31 cellular contexts compared by ENCODE assay signal in the genomic region with DNA sequence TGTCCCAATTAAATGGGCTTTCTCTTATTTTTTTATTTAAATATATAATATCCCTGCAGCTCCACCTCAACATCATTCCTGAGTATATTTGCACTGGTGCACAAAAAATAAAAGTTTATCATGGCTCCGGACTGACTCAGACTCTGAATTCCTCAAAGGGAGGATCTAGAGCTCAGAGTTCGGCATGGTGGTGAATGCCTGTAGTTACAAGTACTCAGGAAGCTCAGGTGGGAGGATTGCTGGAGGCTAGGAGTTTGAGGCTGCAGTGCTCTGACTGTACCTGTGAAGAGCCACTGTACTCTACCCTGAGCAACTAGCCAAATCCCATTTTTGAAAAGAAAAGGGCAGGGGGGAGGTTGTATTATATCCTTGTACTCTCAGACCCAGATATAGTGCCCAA. TPM values are rescaled to one million over a fixed set of nuclear protein-coding genes. Genes with fewer than 3 reads are reported as not detected.
"Had no signal": no experiment of that assay in that cellular context is flagged by ENCODE, and none has a peak within 500 bp of the region (broad histone marks: within the 10 kb centered on the region; RNA-seq: fewer than 3 reads in every experiment).

No MANE protein-coding gene starts in this region.

- H3K27me3 ChIP-seq: dorsolateral prefrontal cortex, esophagus squamous epithelium, gastroesophageal sphincter, heart left ventricle, tibial nerve had no signal

- H3K27ac ChIP-seq: dorsolateral prefrontal cortex, esophagus squamous epithelium, gastroesophageal sphincter, heart left ventricle, parathyroid adenoma, tibial nerve had no signal

- H3K4me3 ChIP-seq: dorsolateral prefrontal cortex, esophagus squamous epithelium, gastroesophageal sphincter, heart left ventricle, mucosa of descending colon, tibial nerve had no signal

- H2AFZ ChIP-seq: parathyroid adenoma had no signal

- H3K9ac ChIP-seq: parathyroid adenoma had no signal

- H3K36me3 ChIP-seq: esophagus squamous epithelium, gastroesophageal sphincter, heart left ventricle, tibial nerve had no signal

- H3K9me3 ChIP-seq: esophagus squamous epithelium, gastroesophageal sphincter, heart left ventricle, mucosa of descending colon, tibial nerve had no signal

- H3K4me1 ChIP-seq: esophagus squamous epithelium, gastroesophageal sphincter, heart left ventricle, parathyroid adenoma, tibial nerve had no signal

- H3K79me2 ChIP-seq: parathyroid adenoma had no signal

- ATAC-seq: activated CD4-positive, alpha-beta T cell treated with anti-CD3 and anti-CD28 coated beads for 36 hours; activated naive CD4-positive, alpha-beta T cell treated with anti-CD3 and anti-CD28 coated beads, Interleukin-2, amount 50 U/mL, for 72 hours; activated T-helper 17 cell treated with anti-CD3 and anti-CD28 coated beads, Interleukin-2, amount 50 U/mL, for 72 hours; effector memory CD8-positive, alpha-beta T cell; gastroesophageal sphincter; heart left ventricle; left colon; mucosa of descending colon; right cardiac atrium; stimulated activated effector memory CD8-positive, alpha-beta T cell treated with anti-CD3 and anti-CD28 coated beads, Interleukin-12 subunit alpha, Interleukin-12 subunit beta, amount 100 ng/mL, for 72 hours; stimulated activated naive CD8-positive, alpha-beta T cell treated with anti-CD3 and anti-CD28 coated beads, Interleukin-15, amount 100 ng/mL, for 72 hours had no signal

- FAIRE-seq: colon, keratinocyte, urothelium cell line had no signal

- DNase-seq: activated B cell treated with CpG ODN at 0.5 μM for 24 hours; activated CD4-positive, alpha-beta T cell treated with anti-CD3 and anti-CD28 coated beads for 36 hours; activated CD4-positive, alpha-beta T cell treated with anti-CD3 and anti-CD28 coated beads, Interleukin-2, amount 50 U/mL, for 4 hours; activated CD8-positive, alpha-beta memory T cell treated with anti-CD3 and anti-CD28 coated beads for 24 hours; activated CD8-positive, alpha-beta memory T cell treated with anti-CD3 and anti-CD28 coated beads, Interleukin-2, amount 50 U/mL, for 4 hours; activated T-cell treated with anti-CD3 and anti-CD28 coated beads, Interleukin-2, amount 50 U/mL, for 24 hours; aorta; central memory CD4-positive, alpha-beta T cell; dorsolateral prefrontal cortex; effector memory CD8-positive, alpha-beta T cell; esophagus squamous epithelium; heart left ventricle; left colon; mesenchymal stem cell; mucosa of descending colon; nephron progenitor cell; nucleus accumbens; right cardiac atrium; stimulated activated CD4-positive, alpha-beta T cell treated with anti-CD3 and anti-CD28 coated beads, Interleukin-1b, Interleukin-23, amount 100 ng/mL, for 48 hours; stimulated activated naive CD8-positive, alpha-beta T cell treated with anti-CD3 and anti-CD28 coated beads, Interleukin-15, amount 100 ng/mL, for 72 hours; T-helper 9 cell had no signal

RNA-seq across cellular contexts. Expression of a gene that starts 52.8 kb away (rescaled TPM):
- total RNA-seq: activated B cell treated with CpG ODN at 0.5 μM for 24 hours; activated naive CD4-positive, alpha-beta T cell treated with anti-CD3 and anti-CD28 coated beads, Interleukin-2, amount 50 U/mL, for 72 hours; activated T-helper 17 cell treated with anti-CD3 and anti-CD28 coated beads, Interleukin-2, amount 50 U/mL, for 72 hours; pulmonary artery endothelial cell had no signal
- polyA plus RNA-seq: aorta, keratinocyte had no signal
